ENCODE assay signal across 8 cellular contexts in genomic region chr9:128249914-128250838, GRCh38. TPM values are rescaled to one million over a fixed set of nuclear protein-coding genes. Genes with fewer than 3 reads are reported as not detected.
DNase-seq lines count a peak whose midpoint lies in the region; ATAC-seq and TF ChIP-seq lines count a peak whose summit lies in the region.

No MANE protein-coding gene starts in this region.

- no peaks in the 10 kb centered on the region for H3K27me3 ChIP-seq in NT2/D1 (ENCODE audit: insufficient read depth, insufficient read length)
- peaks cover 0 to 22% (median 2%) of the 10 kb centered on the region in 4 donors for H3K27me3 ChIP-seq in esophagus muscularis mucosa

- H3K27me3 Mint-ChIP-seq in nephron (ENCODE audit: low read depth) = peaks cover 3% of the 10 kb centered on the region

- peaks cover 44% of the 10 kb centered on the region for H3K4me1 Mint-ChIP-seq in nephron

- peaks cover 60% of the 10 kb centered on the region for H3K36me3 ChIP-seq in NT2/D1 (ENCODE audit: insufficient read depth, insufficient read length, low read length)
- peaks cover 0 to 11% (median 0%) of the 10 kb centered on the region in 4 donors for H3K36me3 ChIP-seq in esophagus muscularis mucosa

- intact Hi-C loops in esophagus muscularis mucosa (cut with DNase I) = no loop called here

- H3K36me3 Mint-ChIP-seq in nephron (ENCODE audit: low read depth) = peaks cover 33% of the 10 kb centered on the region

- peak overlapping the region in 1 of 4 donors; percentile 27 for H3K27ac ChIP-seq in esophagus muscularis mucosa (replicated peaks in 1 of 4)

- DNase-seq in DMS53 (lab: John Stamatoyannopoulos, UW) (peak; percentile 85), DMS53 treated with DMSO at 0.1 percent for 48 hours (lab: John Stamatoyannopoulos, UW; ENCODE audit: unreplicated experiment) (no peak), NT2/D1 (ENCODE audit: low read depth, low spot score) (peak; percentile 48), esophagus muscularis mucosa (ENCODE audit: extremely low spot score) (no peak)
- DNase-seq in activated T-cell treated with anti-CD3 and anti-CD28 coated beads, Interleukin-2, amount 50 U/mL, for 48 hours = peak; percentile 99 to 100
- DNase-seq in stimulated activated naive CD8-positive, alpha-beta T cell treated with anti-CD3 and anti-CD28 coated beads, Interleukin-15, Interleukin-2, amounts not matched to agents 100 U/mL and 50 U/mL, for 24 hours = peak; percentile 99

- H3K4me3 ChIP-seq in NT2/D1 (ENCODE audit: insufficient read length, low read depth) (no peak overlapping the region), esophagus muscularis mucosa (peak overlapping the region; percentile 34 to 55 (median 42))

- H3K9me3 ChIP-seq in NT2/D1 (ENCODE audit: insufficient read depth, low read length) = no peaks in the 10 kb centered on the region
- H3K9me3 ChIP-seq in esophagus muscularis mucosa = no peaks in the 10 kb centered on the region

- peak overlapping the region in 2 of 3 experiments; percentile 48 to 89 for H3K27ac Mint-ChIP-seq in nephron

- peak overlapping the region; percentile 52 to 58 (median 52) for H3K4me3 Mint-ChIP-seq in nephron

- H3K9me3 Mint-ChIP-seq in nephron = no peaks in the 10 kb centered on the region

- TF ChIP-seq POLR2A in esophagus muscularis mucosa (IDR thresholded peaks at IDR 0.05; ENCODE audit: low read depth) = no peak

- H3K9ac ChIP-seq in NT2/D1 (ENCODE audit: insufficient read length, low read depth) = no peak overlapping the region

- peak; percentile 65 for ATAC-seq in HG02943 (IDR thresholded peaks at IDR 0.05; ENCODE audit: low read depth, unreplicated experiment)
- ATAC-seq in stimulated activated naive CD8-positive, alpha-beta T cell treated with anti-CD3 and anti-CD28 coated beads, Interleukin-15, Interleukin-2, amounts not matched to agents 100 U/mL and 50 U/mL, for 24 hours = peak; percentile 96

- 92% methylated on average over 2 of the region's 81 CpGs for WGBS in esophagus muscularis mucosa

- H3K4me1 ChIP-seq in NT2/D1 (ENCODE audit: insufficient read depth, insufficient read length) = peaks cover 20% of the 10 kb centered on the region
- peaks cover 25 to 32% (median 30%) of the 10 kb centered on the region in 4 donors for H3K4me1 ChIP-seq in esophagus muscularis mucosa

- TF ChIP-seq EP300 in esophagus muscularis mucosa (IDR thresholded peaks at IDR 0.05) = no peak

- no peak for TF ChIP-seq CTCF in esophagus muscularis mucosa (IDR thresholded peaks at IDR 0.05)
- no peak for TF ChIP-seq CTCF in nephron (IDR thresholded peaks at IDR 0.05; ENCODE audit: unreplicated experiment in 3 of 3)

RNA-seq across cellular contexts. Expression of gene GOLGA2, which starts 25.6 kb away (rescaled TPM):
- total RNA-seq in esophagus muscularis mucosa = 100 to 1,000 TPM in 2 of 4 donors, 10 to 100 TPM in 2; 71.1 to 108 (median 101) TPM

RNA-seq across cellular contexts. Expression of gene SWI5, which starts 25.9 kb away (rescaled TPM):
- total RNA-seq in esophagus muscularis mucosa = 10 to 100 TPM; 16.2 to 26.6 (median 21.0) TPM

RNA-seq across cellular contexts. Expression of gene DNM1, which starts 47.0 kb away (rescaled TPM):
- total RNA-seq in esophagus muscularis mucosa = 10 to 100 TPM; 10.9 to 27.0 (median 16.8) TPM

RNA-seq across cellular contexts. Expression of gene CIZ1, which starts 58.8 kb away (rescaled TPM):
- total RNA-seq in esophagus muscularis mucosa = 100 to 1,000 TPM in 1 of 4 donors, 10 to 100 TPM in 3; 57.5 to 110 (median 73.2) TPM

Comparison
In these comparisons a context has a peak if more than half of its experiments do, and no peak if none do; other contexts are left out.
1. DNase-seq: peak in DMS53 (single experiment), NT2/D1 (single experiment), activated T-cell treated with anti-CD3 and anti-CD28 coated beads, Interleukin-2, amount 50 U/mL, for 48 hours (2 of 2) and stimulated activated naive CD8-positive, alpha-beta T cell treated with anti-CD3 and anti-CD28 coated beads, Interleukin-15, Interleukin-2, amounts not matched to agents 100 U/mL and 50 U/mL, for 24 hours (single experiment); none in DMS53 treated with DMSO at 0.1 percent for 48 hours (single experiment) and esophagus muscularis mucosa (single experiment).